In genomic region chr10:32379314-32379949, GRCh38 we compare ENCODE assay signal across 8 cellular contexts. TPM values are rescaled to one million over a fixed set of nuclear protein-coding genes. Genes with fewer than 3 reads are reported as not detected.
DNase-seq lines count a peak whose midpoint lies in the region; ATAC-seq and TF ChIP-seq lines count a peak whose summit lies in the region.

No MANE protein-coding gene starts in this region.

- no peaks in the 10 kb centered on the region for H3K36me3 ChIP-seq in hepatocyte (replicated peaks; ENCODE audit: insufficient read depth, low read depth)
- H3K36me3 ChIP-seq in gastrocnemius medialis, result no peaks in the 10 kb centered on the region

- peak overlapping the region; percentile 77 for H3K4me2 ChIP-seq in hepatocyte

- TF ChIP-seq POLR2A in gastrocnemius medialis (IDR thresholded peaks at IDR 0.05), result no peak

- no peaks in the 10 kb centered on the region for H4K20me1 ChIP-seq in hepatocyte (ENCODE audit: insufficient read depth, poor library complexity, severe bottlenecking)

- H3K4me1 ChIP-seq in hepatocyte (ENCODE audit: insufficient read depth), result peaks cover 4% of the 10 kb centered on the region
- H3K4me1 ChIP-seq in gastrocnemius medialis, result peaks cover 30 to 33% of the 10 kb centered on the region in 2 donors

- H3K27me3 ChIP-seq in hepatocyte, result no peaks in the 10 kb centered on the region
- no peaks in the 10 kb centered on the region for H3K27me3 ChIP-seq in gastrocnemius medialis

- intact Hi-C loops in gastrocnemius medialis (cut with DNase I; ENCODE audit: low total_unique reads), result loop anchor here (2.0 to 10.0 kb wide), 4 partner anchors 67 to 578 kb away; partner anchors contain the start of genes ARHGAP12, CCDC7 and ITGB1

- in situ Hi-C loops in astrocyte of the cerebellum (cut with HindIII; ENCODE audit: low sequenced_read_pairs) (no loop called here), gastrocnemius medialis (cut with MboI; ENCODE audit: low sequenced_read_pairs in 4 of 4) (loop anchor here in 2 of 4 donors (5.0 to 10.0 kb wide), 4 partner anchors 63 to 325 kb away; partner anchors contain the start of genes CCDC7 (in 1 of the 2) and KIF5B (in 1 of the 2))

- ATAC-seq in HG02610 (IDR thresholded peaks at IDR 0.05; ENCODE audit: unreplicated experiment) (peak; percentile 49), gastrocnemius medialis (peak; percentile 51 to 59), HG03439 (IDR thresholded peaks at IDR 0.05; ENCODE audit: unreplicated experiment) (no peak)

- TF ChIP-seq CTCF in astrocyte of the cerebellum (IDR thresholded peaks at IDR 0.05; ENCODE audit: low read depth, low read length, missing control alignments) (no peak), hepatocyte (IDR thresholded peaks at IDR 0.05; ENCODE audit: poor library complexity) (no peak), gastrocnemius medialis (IDR thresholded peaks at IDR 0.05 in 4 of 5, conservative IDR thresholded peaks at IDR 0.05 in 1 of 5) (no peak)

- peak overlapping the region; percentile 38 for H2AFZ ChIP-seq in hepatocyte

- H3K9me3 ChIP-seq in hepatocyte (ENCODE audit: low read depth) (no peaks in the 10 kb centered on the region), gastrocnemius medialis (no peaks in the 10 kb centered on the region)

- DNase-seq in DMS114 treated with DMSO at 0.1 percent for 48 hours (lab: John Stamatoyannopoulos, UW; ENCODE audit: unreplicated experiment), result peak; percentile 38
- DNase-seq in NCI-H2196 treated with DMSO at 0.1 percent for 48 hours (lab: John Stamatoyannopoulos, UW; ENCODE audit: unreplicated experiment), result peak; percentile 44
- peak; percentile 49 for DNase-seq in astrocyte of the cerebellum (ENCODE audit: low read depth)
- DNase-seq in hepatocyte (ENCODE audit: low spot score), result peak; percentile 68
- no peak for DNase-seq in gastrocnemius medialis
- DNase-seq in activated effector memory CD4-positive, alpha-beta T cell treated with Interleukin-2 at 50 U/mL for 16 hours, result no peak

- no peaks in the 10 kb centered on the region for H3K9me2 ChIP-seq in hepatocyte (replicated peaks; ENCODE audit: insufficient read depth)

- WGBS in hepatocyte (ENCODE audit: low lambda C conversion rate, missing lambda C conversion rate), result 4% methylated on average over 10 of the region's 10 CpGs

- H3K27ac ChIP-seq in hepatocyte (peak overlapping the region; percentile 91), gastrocnemius medialis (peak overlapping the region; percentile 80 to 93 (median 84))

- peaks cover 41% of the 10 kb centered on the region for H3K79me2 ChIP-seq in hepatocyte

- H3K4me3 ChIP-seq in astrocyte of the cerebellum (ENCODE audit: low read depth, low read length), result peak overlapping the region; percentile 67
- H3K4me3 ChIP-seq in hepatocyte, result peak overlapping the region; percentile 79
- peak overlapping the region; percentile 66 to 88 (median 78) for H3K4me3 ChIP-seq in gastrocnemius medialis

RNA-seq across cellular contexts. Expression of gene EPC1, which starts 32.5 kb away (rescaled TPM):
- total RNA-seq in hepatocyte, result 31.4 and 36.3 TPM in 2 replicates
- 19.4 and 19.8 TPM in 2 replicates for polyA plus RNA-seq in hepatocyte
- 10 to 100 TPM; 25.0 to 37.9 (median 29.3) TPM for total RNA-seq in gastrocnemius medialis

Comparison
In these comparisons a context has a peak if more than half of its experiments do, and no peak if none do; other contexts are left out.
1. DNase-seq: peak in DMS114 treated with DMSO at 0.1 percent for 48 hours (single experiment), NCI-H2196 treated with DMSO at 0.1 percent for 48 hours (single experiment), astrocyte of the cerebellum (single experiment) and hepatocyte (single experiment); none in gastrocnemius medialis (0 of 2) and activated effector memory CD4-positive, alpha-beta T cell treated with Interleukin-2 at 50 U/mL for 16 hours (single experiment).
2. Peak in every context shown above with its lines, with median percentiles within 50 percentile points of each other: H3K4me3 ChIP-seq.